Comparison of ENCODE assay signal across 16 cellular contexts in genomic region chr1:1876335-1876935, GRCh38. TPM values are rescaled to one million over a fixed set of nuclear protein-coding genes. Genes with fewer than 3 reads are reported as not detected.
A peak's percentile ranks its signal among the peaks of the same experiment; 100 is the strongest.
DNase-seq lines count a peak whose midpoint lies in the region; ATAC-seq and TF ChIP-seq lines count a peak whose summit lies in the region.
"Had no signal": no experiment of that assay in that cellular context is flagged by ENCODE, and none has a peak within 500 bp of the region (broad histone marks: within the 10 kb centered on the region; RNA-seq: fewer than 3 reads in every experiment).

No MANE protein-coding gene starts in this region.

- H3K4me3 Mint-ChIP-seq in activated CD4-positive, alpha-beta T cell treated with anti-CD3 and anti-CD28 coated beads, Interleukin-2, amount 10 ng/mL, durations not matched to agents 24 days and 14 days = peak overlapping the region; percentile 32
- H3K4me3 Mint-ChIP-seq in activated T-cell treated with anti-CD3 and anti-CD28 coated beads, Interleukin-2, amount 50 U/mL, for 72 hours = peak overlapping the region; percentile 77 to 84
- peak overlapping the region in 1 of 2 donors; percentile 12 for H3K4me3 Mint-ChIP-seq in stimulated activated naive B cell treated with anti-CD40 and anti-IgM and Interleukin-4, amounts not matched to agents 10 μg/mL and 1 μg/mL and 100 μg/mL, for 72 hours
- H3K4me3 Mint-ChIP-seq: nephron had no signal

- no peak for DNase-seq in activated CD4-positive, alpha-beta T cell treated with anti-CD3 and anti-CD28 coated beads, Interleukin-2, amount 10 ng/mL, durations not matched to agents 24 days and 14 days
- no peak for DNase-seq in activated CD4-positive, alpha-beta T cell treated with anti-CD3 and anti-CD28 coated beads for 48 hours
- no peak for DNase-seq in activated T-cell treated with anti-CD3 and anti-CD28 coated beads, Interleukin-2, amount 50 U/mL, for 72 hours
- peak; percentile 55 for DNase-seq in kidney tubule cell (ENCODE audit: low spot score)
- no peak for DNase-seq in stimulated activated naive B cell treated with anti-CD40 and anti-IgM and Interleukin-4, amounts not matched to agents 10 μg/mL and 1 μg/mL and 100 μg/mL, for 72 hours
- no peak for DNase-seq in upper lobe of right lung
- DNase-seq in NAMALWA (ENCODE audit: low spot score) = no peak
- DNase-seq: activated CD4-positive, CD25-positive, alpha-beta regulatory T cell treated with anti-CD3 and anti-CD28 coated beads, Interleukin-2, amount 50 U/mL, for 72 hours; activated effector memory CD4-positive, alpha-beta T cell treated with anti-CD3 and anti-CD28 coated beads, Interleukin-2, amount 50 U/mL, for 16 hours; Calu3; caudate nucleus; MG63 had no signal

- no peak overlapping the region for H3K4me3 ChIP-seq in upper lobe of right lung
- H3K4me3 ChIP-seq: MG63 had no signal

- H3K27ac Mint-ChIP-seq in activated CD4-positive, alpha-beta T cell treated with anti-CD3 and anti-CD28 coated beads, Interleukin-2, amount 10 ng/mL, durations not matched to agents 24 days and 14 days = peak overlapping the region; percentile 91
- peak overlapping the region; percentile 94 for H3K27ac Mint-ChIP-seq in activated T-cell treated with anti-CD3 and anti-CD28 coated beads, Interleukin-2, amount 50 U/mL, for 72 hours
- peak overlapping the region; percentile 83 for H3K27ac Mint-ChIP-seq in stimulated activated naive B cell treated with anti-CD40 and anti-IgM and Interleukin-4, amounts not matched to agents 10 μg/mL and 1 μg/mL and 100 μg/mL, for 72 hours
- H3K27ac Mint-ChIP-seq: nephron had no signal

- no peaks in the 10 kb centered on the region for H3K9me3 Mint-ChIP-seq in activated CD4-positive, alpha-beta T cell treated with anti-CD3 and anti-CD28 coated beads, Interleukin-2, amount 10 ng/mL, durations not matched to agents 24 days and 14 days
- no peaks in the 10 kb centered on the region for H3K9me3 Mint-ChIP-seq in activated T-cell treated with anti-CD3 and anti-CD28 coated beads, Interleukin-2, amount 50 U/mL, for 72 hours
- no peaks in the 10 kb centered on the region for H3K9me3 Mint-ChIP-seq in stimulated activated naive B cell treated with anti-CD40 and anti-IgM and Interleukin-4, amounts not matched to agents 10 μg/mL and 1 μg/mL and 100 μg/mL, for 72 hours
- H3K9me3 Mint-ChIP-seq: nephron had no signal

- H3K4me1 Mint-ChIP-seq in activated CD4-positive, alpha-beta T cell treated with anti-CD3 and anti-CD28 coated beads, Interleukin-2, amount 10 ng/mL, durations not matched to agents 24 days and 14 days = peaks cover 48% of the 10 kb centered on the region
- H3K4me1 Mint-ChIP-seq in activated T-cell treated with anti-CD3 and anti-CD28 coated beads, Interleukin-2, amount 50 U/mL, for 72 hours (ENCODE audit: low read depth) = peaks cover 77% of the 10 kb centered on the region
- H3K4me1 Mint-ChIP-seq in stimulated activated naive B cell treated with anti-CD40 and anti-IgM and Interleukin-4, amounts not matched to agents 10 μg/mL and 1 μg/mL and 100 μg/mL, for 72 hours = peaks cover 58 to 86% of the 10 kb centered on the region in 2 donors

- H3K36me3 Mint-ChIP-seq in activated CD4-positive, alpha-beta T cell treated with anti-CD3 and anti-CD28 coated beads, Interleukin-2, amount 10 ng/mL, durations not matched to agents 24 days and 14 days (ENCODE audit: low read depth) = peaks cover 58% of the 10 kb centered on the region
- peaks cover 11 to 46% of the 10 kb centered on the region in 2 donors for H3K36me3 Mint-ChIP-seq in activated T-cell treated with anti-CD3 and anti-CD28 coated beads, Interleukin-2, amount 50 U/mL, for 72 hours (ENCODE audit: insufficient read depth in 2 of 2)
- peaks cover 52 to 60% of the 10 kb centered on the region in 2 donors for H3K36me3 Mint-ChIP-seq in stimulated activated naive B cell treated with anti-CD40 and anti-IgM and Interleukin-4, amounts not matched to agents 10 μg/mL and 1 μg/mL and 100 μg/mL, for 72 hours

- H3K4me1 ChIP-seq in upper lobe of right lung = peaks cover 68% of the 10 kb centered on the region

- H3K27ac ChIP-seq in upper lobe of right lung = no peak overlapping the region

- H3K27me3 ChIP-seq in upper lobe of right lung = no peaks in the 10 kb centered on the region
- H3K27me3 ChIP-seq: MG63 had no signal

- ATAC-seq in activated T-cell treated with anti-CD3 and anti-CD28 coated beads, Interleukin-2, amount 50 U/mL, for 72 hours (replicated peaks in 1 of 2) = peak; percentile 13 to 28
- no peak for ATAC-seq in stimulated activated naive B cell treated with anti-CD40 and anti-IgM and Interleukin-4, amounts not matched to agents 10 μg/mL and 1 μg/mL and 100 μg/mL, for 72 hours (replicated peaks)
- ATAC-seq in upper lobe of right lung (no peak), HG03457 (IDR thresholded peaks at IDR 0.05; ENCODE audit: unreplicated experiment) (no peak)
- ATAC-seq: HCT116, SK-N-SH treated with all-trans-retinoic acid at 6 μM for 48 hours had no signal

- no peaks in the 10 kb centered on the region for H3K27me3 Mint-ChIP-seq in activated CD4-positive, alpha-beta T cell treated with anti-CD3 and anti-CD28 coated beads, Interleukin-2, amount 10 ng/mL, durations not matched to agents 24 days and 14 days
- H3K27me3 Mint-ChIP-seq in activated T-cell treated with anti-CD3 and anti-CD28 coated beads, Interleukin-2, amount 50 U/mL, for 72 hours (ENCODE audit: low read depth) = no peaks in the 10 kb centered on the region
- H3K27me3 Mint-ChIP-seq in stimulated activated naive B cell treated with anti-CD40 and anti-IgM and Interleukin-4, amounts not matched to agents 10 μg/mL and 1 μg/mL and 100 μg/mL, for 72 hours = no peaks in the 10 kb centered on the region

- intact Hi-C loops in activated CD4-positive, alpha-beta T cell treated with anti-CD3 and anti-CD28 coated beads, Interleukin-2, amount 10 ng/mL, durations not matched to agents 24 days and 14 days (cut with micrococcal nuclease) = no loop called here
- intact Hi-C loops in upper lobe of right lung (cut with DNase I) = no loop called here

- TF ChIP-seq CTCF in upper lobe of right lung (IDR thresholded peaks at IDR 0.05) = no peak

- no peaks in the 10 kb centered on the region for H3K9me3 ChIP-seq in upper lobe of right lung
- H3K9me3 ChIP-seq: MG63 had no signal

- H3K36me3 ChIP-seq in upper lobe of right lung = peaks cover 15% of the 10 kb centered on the region

RNA-seq across cellular contexts. Expression of gene GNB1, which starts 14.5 kb away (rescaled TPM):
- 403 and 422 TPM in 2 replicates for total RNA-seq in activated CD4-positive, alpha-beta T cell treated with anti-CD3 and anti-CD28 coated beads, Interleukin-2, amount 10 ng/mL, durations not matched to agents 24 days and 14 days
- total RNA-seq in activated T-cell treated with anti-CD3 and anti-CD28 coated beads, Interleukin-2, amount 50 U/mL, for 72 hours = 100 to 1,000 TPM; 350 to 418 TPM
- 328 TPM for total RNA-seq in upper lobe of right lung

RNA-seq across cellular contexts. Expression of gene CALML6, which starts 38.6 kb away (rescaled TPM):
- 0.59 TPM in 1 of 2 replicates, not detected in the other for total RNA-seq in activated CD4-positive, alpha-beta T cell treated with anti-CD3 and anti-CD28 coated beads, Interleukin-2, amount 10 ng/mL, durations not matched to agents 24 days and 14 days
- 1 to 10 TPM; 1.8 TPM for total RNA-seq in activated T-cell treated with anti-CD3 and anti-CD28 coated beads, Interleukin-2, amount 50 U/mL, for 72 hours
- total RNA-seq in upper lobe of right lung = 0.90 TPM

RNA-seq across cellular contexts. Expression of gene TMEM52, which starts 42.6 kb away (rescaled TPM):
- 1.1 and 3.1 TPM in 2 replicates for total RNA-seq in activated CD4-positive, alpha-beta T cell treated with anti-CD3 and anti-CD28 coated beads, Interleukin-2, amount 10 ng/mL, durations not matched to agents 24 days and 14 days
- total RNA-seq in activated T-cell treated with anti-CD3 and anti-CD28 coated beads, Interleukin-2, amount 50 U/mL, for 72 hours = 1 to 10 TPM in 1 of 2 donors, under 1 TPM in 1; 0.88 to 1.0 TPM
- 1.5 TPM for total RNA-seq in upper lobe of right lung

Comparison
In these comparisons a context has a peak if more than half of its experiments do, and no peak if none do; other contexts are left out.
1. ATAC-seq: peak in activated T-cell treated with anti-CD3 and anti-CD28 coated beads, Interleukin-2, amount 50 U/mL, for 72 hours (2 of 2); none in stimulated activated naive B cell treated with anti-CD40 and anti-IgM and Interleukin-4, amounts not matched to agents 10 μg/mL and 1 μg/mL and 100 μg/mL, for 72 hours (0 of 2), upper lobe of right lung (single experiment) and HG03457 (single experiment).
2. Peak in every context shown above with its lines, with median percentiles within 50 percentile points of each other: H3K27ac Mint-ChIP-seq.